7 cellular contexts compared by ENCODE assay signal in the genomic region with DNA sequence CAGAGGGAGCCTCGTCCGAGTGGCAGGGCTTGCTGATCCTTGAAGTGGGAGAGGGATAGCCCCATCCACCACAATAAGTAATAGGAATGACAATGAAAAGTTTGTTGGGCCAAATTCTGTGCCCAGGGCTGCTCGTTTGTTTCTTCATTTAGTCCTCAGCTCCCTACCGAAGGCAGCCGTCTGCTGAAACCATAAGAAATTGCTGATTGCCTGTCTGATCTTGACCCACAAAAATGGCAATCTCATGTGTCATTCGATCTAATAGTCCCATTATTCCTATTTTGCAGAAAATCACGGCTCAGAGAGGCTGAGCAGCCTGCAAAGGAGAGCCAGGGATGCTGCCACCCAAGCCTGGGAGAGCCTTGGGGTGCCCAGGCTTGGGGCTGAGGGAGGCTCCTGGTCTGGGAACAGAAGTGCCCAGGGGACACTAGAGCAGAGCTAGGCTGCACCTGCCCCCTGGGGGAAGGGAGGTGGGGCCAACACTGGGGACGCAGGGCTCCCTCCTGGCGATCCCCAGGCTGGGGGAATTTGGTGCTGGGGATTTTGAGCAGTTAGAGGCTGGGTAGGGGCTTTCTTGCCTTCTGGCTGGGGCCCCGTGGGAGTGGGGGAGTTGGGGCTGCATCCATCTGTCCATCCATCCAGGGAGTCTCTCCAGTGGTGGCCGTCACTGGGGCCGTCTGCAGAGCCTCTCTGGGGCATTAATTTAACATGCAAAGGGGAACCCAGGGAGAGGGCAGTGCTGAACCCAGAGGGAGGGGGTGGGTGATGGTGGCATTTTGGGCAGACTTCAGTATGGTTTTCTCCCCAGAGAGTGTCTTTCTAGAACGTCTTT. TPM values are rescaled to one million over a fixed set of nuclear protein-coding genes. Genes with fewer than 3 reads are reported as not detected.
DNase-seq lines count a peak whose midpoint lies in the region; ATAC-seq and TF ChIP-seq lines count a peak whose summit lies in the region.

No MANE protein-coding gene starts in this region.

- no peak overlapping the region for H3K23ac ChIP-seq in mesenchymal stem cell (ENCODE audit: low read length in 2 of 2)

- peak; percentile 58 for ATAC-seq in SK-N-SH treated with all-trans-retinoic acid at 6 μM for 48 hours

- no peak overlapping the region for H2BK5ac ChIP-seq in mesenchymal stem cell (ENCODE audit: low read depth, low read length, poor library complexity, severe bottlenecking)

- H4K91ac ChIP-seq in mesenchymal stem cell (ENCODE audit: low read length) = peak overlapping the region; percentile 71

- H3K36me3 ChIP-seq in H7 (replicated peaks; ENCODE audit: control insufficient read depth, insufficient read depth, low read length) = no peaks in the 10 kb centered on the region
- H3K36me3 ChIP-seq in mesenchymal stem cell (ENCODE audit: control insufficient read depth in 1 of 2, insufficient read depth in 2 of 2, low read depth in 1 of 2, low read length in 2 of 2) = no peaks in the 10 kb centered on the region
- H3K36me3 ChIP-seq in stomach = no peaks in the 10 kb centered on the region
- H3K36me3 ChIP-seq in suprapubic skin = no peaks in the 10 kb centered on the region

- H3K14ac ChIP-seq in mesenchymal stem cell (ENCODE audit: low read length in 2 of 2) = no peak overlapping the region

- peak overlapping the region; percentile 12 to 56 for H3K18ac ChIP-seq in mesenchymal stem cell (ENCODE audit: low read depth in 1 of 2, low read length in 2 of 2)

- H3K4ac ChIP-seq in mesenchymal stem cell (ENCODE audit: low read depth in 1 of 2, low read length in 2 of 2) = peak overlapping the region; percentile 8 to 84

- peak overlapping the region; percentile 23 for H2BK15ac ChIP-seq in mesenchymal stem cell (ENCODE audit: low read depth, poor library complexity, severe bottlenecking)

- H3K27ac ChIP-seq in mesenchymal stem cell (ENCODE audit: low read length, poor library complexity, severe bottlenecking) (peak overlapping the region; percentile 59), stomach (no peak overlapping the region), suprapubic skin (no peak overlapping the region)

- no peak overlapping the region for H3K4me3 ChIP-seq in H7 (ENCODE audit: insufficient read depth, low read depth, low read length)
- peak overlapping the region in 1 of 2 experiments; percentile 58 for H3K4me3 ChIP-seq in mesenchymal stem cell (ENCODE audit: insufficient read depth in 1 of 2, low read depth in 1 of 2, low read length in 2 of 2)
- no peak overlapping the region for H3K4me3 ChIP-seq in stomach
- no peak overlapping the region for H3K4me3 ChIP-seq in suprapubic skin

- H3K9ac ChIP-seq in mesenchymal stem cell (ENCODE audit: low read length) = peak overlapping the region; percentile 61

- H4K8ac ChIP-seq in mesenchymal stem cell (ENCODE audit: low read length) = no peak overlapping the region

- no peak for TF ChIP-seq POLR2A in stomach (IDR thresholded peaks at IDR 0.05)
- TF ChIP-seq POLR2A in suprapubic skin (IDR thresholded peaks at IDR 0.05) = no peak

- H3K79me1 ChIP-seq in mesenchymal stem cell (replicated peaks; ENCODE audit: low read length, poor library complexity, severe bottlenecking) = no peaks in the 10 kb centered on the region

- H2BK120ac ChIP-seq in mesenchymal stem cell (ENCODE audit: low read depth, low read length) = no peak overlapping the region

- no peaks in the 10 kb centered on the region for H3K27me3 ChIP-seq in H7 (ENCODE audit: control insufficient read depth, insufficient read depth, low read length)
- H3K27me3 ChIP-seq in mesenchymal stem cell (ENCODE audit: control insufficient read depth in 1 of 2, insufficient read depth in 1 of 2, low read length in 2 of 2) = peaks cover 0 to 3% of the 10 kb centered on the region in 2 experiments
- peaks cover 0 to 12% (median 3%) of the 10 kb centered on the region in 3 donors for H3K27me3 ChIP-seq in stomach
- H3K27me3 ChIP-seq in suprapubic skin = peaks cover 23% of the 10 kb centered on the region

- TF ChIP-seq CTCF in GM10248 (IDR thresholded peaks at IDR 0.05; ENCODE audit: control extremely low read depth, extremely low read depth, low read depth, missing control alignments) = no peak
- TF ChIP-seq CTCF in stomach (IDR thresholded peaks at IDR 0.05) = no peak
- TF ChIP-seq CTCF in suprapubic skin (IDR thresholded peaks at IDR 0.05) = no peak

- peak overlapping the region; percentile 23 for H2AK5ac ChIP-seq in mesenchymal stem cell (ENCODE audit: low read length, severe bottlenecking)

- 33% methylated on average over 13 of the region's 13 CpGs for WGBS in mesenchymal stem cell
- WGBS in stomach, 5 donors = 41 to 57% (median 48%) methylated on average over 13 of the region's 13 CpGs
- 35% methylated on average over 7 of the region's 13 CpGs for WGBS in suprapubic skin

- peaks cover 39% of the 10 kb centered on the region for H3K4me1 ChIP-seq in mesenchymal stem cell (ENCODE audit: control insufficient read depth, insufficient read depth, low read depth, low read length)
- peaks cover 0 to 32% (median 17%) of the 10 kb centered on the region in 4 donors for H3K4me1 ChIP-seq in stomach
- H3K4me1 ChIP-seq in suprapubic skin = peaks cover 24% of the 10 kb centered on the region

- POLR2A ChIA-PET in GM10248 (lab: Yijun Ruan, JAX) = interaction anchor here (0.6 kb wide), 1 partner anchor 113 kb away, joined by 5 read pairs; no protein-coding TSS in a partner anchor

- TF ChIP-seq EP300 in stomach (IDR thresholded peaks at IDR 0.05) (no peak), suprapubic skin (IDR thresholded peaks at IDR 0.05) (no peak)

- intact Hi-C loops in stomach (cut with DNase I; ENCODE audit: low total_unique reads) = no loop called here

- H3K9me3 ChIP-seq in mesenchymal stem cell (ENCODE audit: control insufficient read depth, low read length) (peaks cover 2% of the 10 kb centered on the region), stomach (peaks cover 0 to 2% (median 2%) of the 10 kb centered on the region in 4 donors), suprapubic skin (no peaks in the 10 kb centered on the region)

- H2BK12ac ChIP-seq in mesenchymal stem cell (ENCODE audit: low read length in 2 of 2) = peak overlapping the region; percentile 38 to 70

- DNase-seq in GM10248 (ENCODE audit: extremely low spot score) = peak; percentile 60
- peak; percentile 77 for DNase-seq in H7
- peak; percentile 60 for DNase-seq in mesenchymal stem cell
- DNase-seq in GDM1 (lab: John Stamatoyannopoulos, UW) = no peak
- DNase-seq in stomach = no peak
- DNase-seq in suprapubic skin (ENCODE audit: low spot score in 2 of 2) = no peak

- H2AFZ ChIP-seq in mesenchymal stem cell (ENCODE audit: low read depth, low read length) = no peak overlapping the region

- CTCF ChIA-PET in GM10248 (lab: Yijun Ruan, JAX) = interaction anchor here (0.8 to 2.3 kb wide), 4 partner anchors 11 to 239 kb away, joined by 3 to 6 read pairs (median 4); a partner anchor contains a TSS

- peak overlapping the region; percentile 55 for H3K4me2 ChIP-seq in mesenchymal stem cell (ENCODE audit: low read length, poor library complexity, severe bottlenecking)

TF ChIP-seq in SK-N-SH treated with all-trans-retinoic acid at 6 μM for 48 hours, 23 proteins besides CTCF, POLR2A, EP300 and RAD21:
- TF ChIP-seq PPARA (CRISPR knock-in tag; IDR thresholded peaks at IDR 0.05; ENCODE audit: borderline replicate concordance) = no peak

RNA-seq across cellular contexts. Expression of a gene that starts 53.5 kb away (rescaled TPM):
- 16.3 and 16.4 TPM in 2 replicates for total RNA-seq in H7 (2014; rRNA removed; shearing (Covaris generic))
- polyA plus RNA-seq in mesenchymal stem cell (2013, experiment 1 of 2) = 22.8 TPM
- polyA plus RNA-seq in mesenchymal stem cell (2013, experiment 2 of 2) = 21.9 TPM
- 10 to 100 TPM in 3 of 5 donors, 1 to 10 TPM in 2; 4.2 to 45.5 (median 12.1) TPM for total RNA-seq in stomach
- 10 to 100 TPM in 2 of 3 donors, 1 to 10 TPM in 1; 9.4 to 14.7 (median 11.0) TPM for polyA plus RNA-seq in stomach
- total RNA-seq in suprapubic skin = 10 to 100 TPM in 1 of 4 donors, 1 to 10 TPM in 3; 3.9 to 15.4 (median 7.5) TPM

Comparison
In these comparisons a context has a peak if more than half of its experiments do, and no peak if none do; other contexts are left out.
1. DNase-seq: peak in GM10248 (single experiment), H7 (single experiment) and mesenchymal stem cell (single experiment); none in GDM1 (single experiment), stomach (single experiment) and suprapubic skin (0 of 2).